Comparison of ENCODE assay signal across 18 cellular contexts in genomic region chrX:132532097-132532496, GRCh38. TPM values are rescaled to one million over a fixed set of nuclear protein-coding genes. Genes with fewer than 3 reads are reported as not detected.
DNase-seq lines count a peak whose midpoint lies in the region; ATAC-seq, FAIRE-seq and TF ChIP-seq lines count a peak whose summit lies in the region.
"Had no signal": no experiment of that assay in that cellular context is flagged by ENCODE, and none has a peak within 500 bp of the region (broad histone marks: within the 10 kb centered on the region; RNA-seq: fewer than 3 reads in every experiment).

No MANE protein-coding gene starts in this region.

- CTCF ChIA-PET in GM12878 (lab: Yijun Ruan, JAX) = no interaction called here

- intact Hi-C loops in GM12878 (cut with micrococcal nuclease; ENCODE audit: unreplicated experiment) = no loop called here

- H3K27ac Mint-ChIP-seq in stimulated activated effector memory CD8-positive, alpha-beta T cell treated with anti-CD3 and anti-CD28 coated beads, Interleukin-12 subunit alpha, Interleukin-12 subunit beta, amount 100 ng/mL, for 72 hours = no peak overlapping the region
- H3K27ac Mint-ChIP-seq: B cell; CD8-positive, alpha-beta T cell had no signal

- H3K4me2 ChIP-seq in GM12878 (ENCODE audit: control insufficient read depth, insufficient read depth) = no peak overlapping the region
- H3K4me2 ChIP-seq: BLaER1 treated with 17β-estradiol and CSF1 and Interleukin-3, amounts not matched to agents 10 nM and 100 nM had no signal

- POLR2A ChIA-PET in GM12878 (lab: Charles Lee) = no interaction called here

- no peaks in the 10 kb centered on the region for H3K4me1 Mint-ChIP-seq in stimulated activated effector memory CD8-positive, alpha-beta T cell treated with anti-CD3 and anti-CD28 coated beads, Interleukin-12 subunit alpha, Interleukin-12 subunit beta, amount 100 ng/mL, for 72 hours

- H2AFZ ChIP-seq in GM12878 (ENCODE audit: control insufficient read depth, low read depth, low read length) = no peak overlapping the region

- no peak overlapping the region for H3K27ac ChIP-seq in GM12878 (ENCODE audit: control insufficient read depth, insufficient read depth)
- H3K27ac ChIP-seq: BLaER1 treated with 17β-estradiol and CSF1 and Interleukin-3, amounts not matched to agents 10 nM and 100 nM; HL-60 had no signal

- TF ChIP-seq POLR2A in GM12878 (IDR thresholded peaks at IDR 0.05; ENCODE audit: low read depth, low read length) = no peak

- no TSS peak for BruUV-seq in GM12878 (replicated peaks; lab: Mats Ljungman, UMichigan)

- no peak overlapping the region for H3K9ac ChIP-seq in GM12878 (ENCODE audit: control insufficient read depth, insufficient read depth, low read length)
- H3K9ac ChIP-seq: BLaER1 treated with 17β-estradiol and CSF1 and Interleukin-3, amounts not matched to agents 10 nM and 100 nM had no signal

- no peaks in the 10 kb centered on the region for H4K20me1 ChIP-seq in GM12878 (ENCODE audit: control insufficient read depth, insufficient read depth)
- H4K20me1 ChIP-seq: BLaER1 treated with 17β-estradiol and CSF1 and Interleukin-3, amounts not matched to agents 10 nM and 100 nM had no signal

- H3K79me2 ChIP-seq in GM12878 (ENCODE audit: control insufficient read depth, insufficient read depth, low read length) = no peaks in the 10 kb centered on the region

- ATAC-seq in GM18867 (IDR thresholded peaks at IDR 0.05; ENCODE audit: unreplicated experiment) = peak; percentile 53
- ATAC-seq in HG03354 (IDR thresholded peaks at IDR 0.05; ENCODE audit: poor library complexity, severe bottlenecking, unreplicated experiment) = peak; percentile 63
- peak; percentile 32; the same call in 1 of the 3 replicates for ATAC-seq in GM12878
- no peak for ATAC-seq in stimulated activated effector memory CD8-positive, alpha-beta T cell treated with anti-CD3 and anti-CD28 coated beads, Interleukin-12 subunit alpha, Interleukin-12 subunit beta, amount 100 ng/mL, for 72 hours
- ATAC-seq: CD8-positive, alpha-beta T cell; K562 had no signal

- in situ Hi-C loops in GM12878 (cut with MboI) = no loop called here

- TF ChIP-seq CTCF in GM12865 (IDR thresholded peaks at IDR 0.05; ENCODE audit: insufficient read depth, low read depth, low read length, missing control alignments) (no peak), GM12878 (IDR thresholded peaks at IDR 0.05 in 2 of 3, conservative IDR thresholded peaks at IDR 0.05 in 1 of 3; ENCODE audit: control insufficient read depth in 2 of 3, extremely low read depth in 1 of 3, insufficient read depth in 1 of 3, low read depth in 3 of 3, low read length in 3 of 3) (no peak)

- no peak for TF ChIP-seq EP300 in GM12878 (IDR thresholded peaks at IDR 0.05; ENCODE audit: borderline replicate concordance in 1 of 2, control insufficient read depth in 1 of 2, low read depth in 2 of 2, low read length in 2 of 2)

- no peaks in the 10 kb centered on the region for H3K36me3 ChIP-seq in GM12878 (ENCODE audit: control insufficient read depth in 2 of 2, insufficient read depth in 2 of 2, low read length in 1 of 2)
- H3K36me3 ChIP-seq: BLaER1 treated with 17β-estradiol and CSF1 and Interleukin-3, amounts not matched to agents 10 nM and 100 nM; HAP-1 had no signal

- no peak overlapping the region for H3K4me3 Mint-ChIP-seq in stimulated activated effector memory CD8-positive, alpha-beta T cell treated with anti-CD3 and anti-CD28 coated beads, Interleukin-12 subunit alpha, Interleukin-12 subunit beta, amount 100 ng/mL, for 72 hours
- H3K4me3 Mint-ChIP-seq: B cell; CD8-positive, alpha-beta T cell had no signal

- no peaks in the 10 kb centered on the region for H3K4me1 ChIP-seq in GM12878 (ENCODE audit: control insufficient read depth, insufficient read depth, low read length)
- H3K4me1 ChIP-seq: BLaER1 treated with 17β-estradiol and CSF1 and Interleukin-3, amounts not matched to agents 10 nM and 100 nM; HAP-1 had no signal

- 0% methylated on average over 1 of the region's 1 CpG for WGBS in GM12878 (ENCODE audit: insufficient coverage, insufficient replicate concordance, low lambda C conversion rate, missing lambda C conversion rate)

- SMC1A ChIA-PET in GM12878 (lab: Charles Lee; ENCODE audit: uncharacterized antibody, unreplicated experiment) = no interaction called here

- H3K36me3 Mint-ChIP-seq in stimulated activated effector memory CD8-positive, alpha-beta T cell treated with anti-CD3 and anti-CD28 coated beads, Interleukin-12 subunit alpha, Interleukin-12 subunit beta, amount 100 ng/mL, for 72 hours = peaks cover 5% of the 10 kb centered on the region
- H3K36me3 Mint-ChIP-seq: CD8-positive, alpha-beta T cell had no signal

- no peak for TF ChIP-seq RAD21 in GM12878 (IDR thresholded peaks at IDR 0.05; ENCODE audit: insufficient read depth, low read depth, low read length)

- DNase-seq in GM12865 (ENCODE audit: low read depth) (peak; percentile 2), GM12878 (ENCODE audit: low read depth, low spot score) (no peak), NCI-H2196 treated with DMSO at 0.1 percent for 48 hours (lab: John Stamatoyannopoulos, UW; ENCODE audit: unreplicated experiment) (no peak)
- no peak for DNase-seq in stimulated activated effector memory CD8-positive, alpha-beta T cell treated with anti-CD3 and anti-CD28 coated beads, Interleukin-12 subunit alpha, Interleukin-12 subunit beta, amount 100 ng/mL, for 72 hours (ENCODE audit: low spot score in 2 of 2)
- DNase-seq: Calu3; CD8-positive, alpha-beta T cell; DMS79 treated with DMSO at 0.1 percent for 48 hours; GF-D8; IMR-90 had no signal

- no peaks in the 10 kb centered on the region for H3K9me3 ChIP-seq in GM12878 (replicated peaks; ENCODE audit: control insufficient read depth, insufficient read depth, low read length)
- H3K9me3 ChIP-seq: HAP-1 had no signal

- FAIRE-seq in GM12878 (lab: Jason Lieb, UNC) = no peak
- FAIRE-seq: GM12892, H1, K562 had no signal

- H3K27me3 ChIP-seq in GM12878 (replicated peaks in 1 of 2; ENCODE audit: control insufficient read depth in 2 of 2, insufficient read depth in 2 of 2, low read length in 1 of 2) = no peaks in the 10 kb centered on the region

- no peaks in the 10 kb centered on the region for H3K9me3 Mint-ChIP-seq in stimulated activated effector memory CD8-positive, alpha-beta T cell treated with anti-CD3 and anti-CD28 coated beads, Interleukin-12 subunit alpha, Interleukin-12 subunit beta, amount 100 ng/mL, for 72 hours
- H3K9me3 Mint-ChIP-seq: CD8-positive, alpha-beta T cell had no signal

- H3K4me3 ChIP-seq in GM12865 (ENCODE audit: low read depth, low read length) = no peak overlapping the region
- no peak overlapping the region for H3K4me3 ChIP-seq in GM12878
- H3K4me3 ChIP-seq: BLaER1 treated with 17β-estradiol and CSF1 and Interleukin-3, amounts not matched to agents 10 nM and 100 nM; HAP-1; K562 had no signal

- RAD21 ChIA-PET in GM12878 (lab: Charles Lee; ENCODE audit: unreplicated experiment) = no interaction called here

TF ChIP-seq in GM12878, 131 proteins besides CTCF, POLR2A, EP300 and RAD21 (continues in another document):
- TF ChIP-seq, protein P1, sequence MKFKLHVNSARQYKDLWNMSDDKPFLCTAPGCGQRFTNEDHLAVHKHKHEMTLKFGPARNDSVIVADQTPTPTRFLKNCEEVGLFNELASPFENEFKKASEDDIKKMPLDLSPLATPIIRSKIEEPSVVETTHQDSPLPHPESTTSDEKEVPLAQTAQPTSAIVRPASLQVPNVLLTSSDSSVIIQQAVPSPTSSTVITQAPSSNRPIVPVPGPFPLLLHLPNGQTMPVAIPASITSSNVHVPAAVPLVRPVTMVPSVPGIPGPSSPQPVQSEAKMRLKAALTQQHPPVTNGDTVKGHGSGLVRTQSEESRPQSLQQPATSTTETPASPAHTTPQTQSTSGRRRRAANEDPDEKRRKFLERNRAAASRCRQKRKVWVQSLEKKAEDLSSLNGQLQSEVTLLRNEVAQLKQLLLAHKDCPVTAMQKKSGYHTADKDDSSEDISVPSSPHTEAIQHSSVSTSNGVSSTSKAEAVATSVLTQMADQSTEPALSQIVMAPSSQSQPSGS (IDR thresholded peaks at IDR 0.05; ENCODE audit: low read length) = no peak
- no peak for TF ChIP-seq SP1 (IDR thresholded peaks at IDR 0.05; ENCODE audit: low read depth, low read length)
- no peak for TF ChIP-seq HSF1 (IDR thresholded peaks at IDR 0.05; ENCODE audit: low read depth, low read length)

RNA-seq across cellular contexts. Expression of gene MBNL3, which starts 43.3 kb away (rescaled TPM):
- 15.4 and 16.4 TPM in 2 replicates for total RNA-seq in GM12878 (2013; cell fraction: nucleolus; rRNA removed)
- total RNA-seq in GM12878 (2014; rRNA removed) (17.2 and 19.7 TPM in 2 replicates), GM12878 (2014; rRNA removed; fragmentation: Illumina TruSeq; extraction: Trizol) (15.6 and 16.0 TPM in 2 replicates), GM12878 (2021) (32.7 and 33.1 TPM in 2 replicates)
- 4.6 TPM for polyA plus RNA-seq in GM12878 (2011; ENCODE audit: low read depth)
- polyA plus RNA-seq in GM12878 (2011; rRNA removed) (25.4 and 28.1 TPM in 2 replicates), GM12878 (2014; fragmentation: Illumina TruSeq; extraction: Trizol) (17.4 and 19.0 TPM in 2 replicates), GM12878 (2014; fragmentation: Nextera tagmentation; extraction: Ambion mirVana) (1 to 10 TPM; 3.4 to 6.1 TPM), GM12878 (2014; rRNA removed) (9.2 and 10.8 TPM in 2 replicates), GM12878 (2016; fragmentation: Nextera tagmentation; extraction: Ambion mirVana) (1 to 10 TPM; 7.4 to 9.7 TPM)
- 26.7 and 29.0 TPM in 2 replicates for polyA plus RNA-seq in GM12878 (2011; cell fraction: cytosol; rRNA removed)
- 15.0 and 23.1 TPM in 2 replicates for polyA plus RNA-seq in GM12878 (2011; cell fraction: nucleus; rRNA removed)
- polyA plus RNA-seq in GM12878 (2012) = 9.3 and 12.9 TPM in 2 replicates
- polyA minus RNA-seq in GM12878 (2011; rRNA and poly(A)+ RNA removed) = 77.9 and 97.6 TPM in 2 replicates
- polyA minus RNA-seq in GM12878 (2011; cell fraction: cytosol; rRNA and poly(A)+ RNA removed) = 31.7 and 34.2 TPM in 2 replicates
- polyA minus RNA-seq in GM12878 (2011; cell fraction: nucleus; rRNA and poly(A)+ RNA removed) = 11.8 and 17.7 TPM in 2 replicates
